In genomic region chr18:35756506-35757117, GRCh38 we compare ENCODE assay signal across 8 cellular contexts.
DNase-seq lines count a peak whose midpoint lies in the region; ATAC-seq and TF ChIP-seq lines count a peak whose summit lies in the region.

No MANE protein-coding gene starts in this region.

- H3K4me3 ChIP-seq in SK-N-MC (no peak overlapping the region), ascending aorta (no peak overlapping the region), hepatocyte (no peak overlapping the region), smooth muscle cell (no peak overlapping the region)

- TF ChIP-seq CTCF in ascending aorta (IDR thresholded peaks at IDR 0.05) (peak; percentile 53 to 77 (median 60)), hepatocyte (IDR thresholded peaks at IDR 0.05; ENCODE audit: poor library complexity) (peak; percentile 86), smooth muscle cell (IDR thresholded peaks at IDR 0.05; ENCODE audit: borderline replicate concordance, insufficient read depth, poor library complexity, severe bottlenecking) (peak; percentile 93)

- no peaks in the 10 kb centered on the region for H3F3A ChIP-seq in smooth muscle cell (ENCODE audit: low read depth)

- intact Hi-C loops in ascending aorta (cut with DNase I): loop anchor here (1.0 to 5.0 kb wide), 2 partner anchors 194 to 526 kb away; no protein-coding TSS in a partner anchor

- H3K36me3 ChIP-seq in SK-N-MC (ENCODE audit: insufficient read depth, low read length): no peaks in the 10 kb centered on the region
- no peaks in the 10 kb centered on the region for H3K36me3 ChIP-seq in ascending aorta
- no peaks in the 10 kb centered on the region for H3K36me3 ChIP-seq in hepatocyte (replicated peaks; ENCODE audit: insufficient read depth, low read depth)
- no peaks in the 10 kb centered on the region for H3K36me3 ChIP-seq in smooth muscle cell (ENCODE audit: low read depth)

- H2AFZ ChIP-seq in hepatocyte (no peak overlapping the region), smooth muscle cell (ENCODE audit: low read depth) (no peak overlapping the region)

- H4K20me1 ChIP-seq in hepatocyte (ENCODE audit: insufficient read depth, poor library complexity, severe bottlenecking): no peaks in the 10 kb centered on the region
- no peaks in the 10 kb centered on the region for H4K20me1 ChIP-seq in smooth muscle cell (ENCODE audit: low read depth)

- H3K9me2 ChIP-seq in hepatocyte (replicated peaks; ENCODE audit: insufficient read depth): no peaks in the 10 kb centered on the region

- H3K27ac ChIP-seq in SK-N-MC (no peak overlapping the region), ascending aorta (no peak overlapping the region), hepatocyte (no peak overlapping the region), smooth muscle cell (ENCODE audit: low read depth) (no peak overlapping the region)

- H3K9me3 ChIP-seq in SK-N-MC (ENCODE audit: low read depth, low read length) (no peaks in the 10 kb centered on the region), ascending aorta (no peaks in the 10 kb centered on the region), hepatocyte (ENCODE audit: low read depth) (no peaks in the 10 kb centered on the region), smooth muscle cell (replicated peaks; ENCODE audit: low read depth) (no peaks in the 10 kb centered on the region)

- DNase-seq in COR-L47 (lab: John Stamatoyannopoulos, UW): peak; percentile 75
- DNase-seq in NCI-H1092 treated with DMSO at 0.1 percent for 48 hours (lab: John Stamatoyannopoulos, UW): peak; percentile 83
- DNase-seq in SK-N-MC (ENCODE audit: low read depth, low spot score): peak; percentile 14
- DNase-seq in ascending aorta (ENCODE audit: low spot score in 2 of 2): no peak
- DNase-seq in hepatocyte (ENCODE audit: low spot score): peak; percentile 74
- DNase-seq in smooth muscle cell (lab: John Stamatoyannopoulos, UW; ENCODE audit: unreplicated experiment): no peak

- H3K27me3 ChIP-seq in ascending aorta (no peaks in the 10 kb centered on the region), hepatocyte (no peaks in the 10 kb centered on the region), smooth muscle cell (ENCODE audit: low read depth) (no peaks in the 10 kb centered on the region)

- H3K9ac ChIP-seq in SK-N-MC (ENCODE audit: insufficient read length) (no peak overlapping the region), smooth muscle cell (ENCODE audit: low read depth) (no peak overlapping the region)

- H3K4me1 ChIP-seq in ascending aorta: no peaks in the 10 kb centered on the region
- no peaks in the 10 kb centered on the region for H3K4me1 ChIP-seq in hepatocyte (ENCODE audit: insufficient read depth)
- H3K4me1 ChIP-seq in smooth muscle cell (ENCODE audit: low read depth): no peaks in the 10 kb centered on the region

- WGBS in hepatocyte (ENCODE audit: low lambda C conversion rate, missing lambda C conversion rate): 25% methylated on average over 5 of the region's 5 CpGs
- WGBS in smooth muscle cell (ENCODE audit: low lambda C conversion rate): 36% methylated on average over 5 of the region's 5 CpGs

- ATAC-seq in GM21529 (IDR thresholded peaks at IDR 0.05; ENCODE audit: unreplicated experiment) (peak; percentile 79), HG02973 (IDR thresholded peaks at IDR 0.05; ENCODE audit: unreplicated experiment) (no peak)

- H3K4me2 ChIP-seq in hepatocyte (no peak overlapping the region), smooth muscle cell (no peak overlapping the region)

- no peaks in the 10 kb centered on the region for H3K79me2 ChIP-seq in hepatocyte
- no peaks in the 10 kb centered on the region for H3K79me2 ChIP-seq in smooth muscle cell (ENCODE audit: low read depth)

Comparison
In these comparisons a context has a peak if more than half of its experiments do, and no peak if none do; other contexts are left out.
1. DNase-seq: peak in COR-L47 (single experiment), NCI-H1092 treated with DMSO at 0.1 percent for 48 hours (single experiment), SK-N-MC (single experiment) and hepatocyte (single experiment); none in ascending aorta (0 of 2) and smooth muscle cell (single experiment).
2. Peak in every context shown above with its lines, with median percentiles within 50 percentile points of each other: CTCF ChIP-seq.